1 cellular context compared by ENCODE assay signal in genomic region chr4:184937745-184938144, GRCh38.
TF ChIP-seq lines count a peak whose summit lies in the region.

No MANE protein-coding gene starts in this region.

TF ChIP-seq in GM23338, 12 proteins besides CTCF, POLR2A, EP300 and RAD21 (continued from another document):
- TF ChIP-seq ZNF462 (CRISPR knock-in tag; IDR thresholded peaks at IDR 0.05) (no peak), CREB1 (CRISPR knock-in tag; IDR thresholded peaks at IDR 0.05; ENCODE audit: low read depth) (no peak)
